ENCODE assay signal across 8 cellular contexts in the genomic region with DNA sequence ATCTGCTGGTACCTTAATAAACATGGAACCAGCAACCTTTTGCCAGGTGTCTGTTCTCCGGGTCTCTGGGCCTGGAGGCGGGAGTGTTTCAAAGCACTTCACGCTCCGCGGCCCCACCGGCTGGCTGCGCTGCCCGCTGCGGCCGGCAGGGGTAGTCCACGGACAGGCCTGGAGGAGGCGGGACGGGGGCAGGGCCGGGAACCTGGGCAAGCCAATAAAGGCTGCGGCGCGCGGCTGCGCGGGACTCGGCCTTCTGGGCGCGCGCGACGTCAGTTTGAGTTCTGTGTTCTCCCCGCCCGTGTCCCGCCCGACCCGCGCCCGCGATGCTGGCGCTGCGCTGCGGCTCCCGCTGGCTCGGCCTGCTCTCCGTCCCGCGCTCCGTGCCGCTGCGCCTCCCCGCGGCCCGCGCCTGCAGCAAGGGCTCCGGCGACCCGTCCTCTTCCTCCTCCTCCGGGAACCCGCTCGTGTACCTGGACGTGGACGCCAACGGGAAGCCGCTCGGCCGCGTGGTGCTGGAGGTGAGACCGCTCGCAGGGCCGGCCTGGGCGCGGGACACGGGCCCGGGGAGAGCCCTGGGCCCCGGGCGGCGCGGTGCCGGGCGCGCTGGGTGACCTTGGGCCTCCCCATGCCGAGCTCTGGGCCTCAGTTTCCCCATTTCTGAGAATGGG. TPM values are rescaled to one million over a fixed set of nuclear protein-coding genes. Genes with fewer than 3 reads are reported as not detected.
DNase-seq lines count a peak whose midpoint lies in the region; ATAC-seq and TF ChIP-seq lines count a peak whose summit lies in the region.

PPIF (plus strand) TSS at position 244 of the 668 bp plus-strand sequence; CDS start at position 324, 80 bp downstream.

- peak within 1 kb of the TSS; percentile 83 for H3K4me3 ChIP-seq in hepatocyte

- H3K27me3 ChIP-seq in hepatocyte: no peaks in the 10 kb centered on the region

- H3K9me3 ChIP-seq in hepatocyte (ENCODE audit: low read depth): no peaks in the 10 kb centered on the region

- H3K27ac ChIP-seq in hepatocyte: peak within 1 kb of the TSS; percentile 78

- peak; percentile 84 for TF ChIP-seq CTCF in hepatocyte (IDR thresholded peaks at IDR 0.05; ENCODE audit: poor library complexity)

- no peaks in the 10 kb centered on the region for H3K36me3 ChIP-seq in hepatocyte (replicated peaks; ENCODE audit: insufficient read depth, low read depth)

- WGBS in hepatocyte (ENCODE audit: low lambda C conversion rate, missing lambda C conversion rate): 3% methylated on average over 40 of the region's 77 CpGs

- ATAC-seq in GM18505 (IDR thresholded peaks at IDR 0.05; ENCODE audit: unreplicated experiment) (peak; percentile 84), HG02885 (IDR thresholded peaks at IDR 0.05; ENCODE audit: poor library complexity, unreplicated experiment) (peak; percentile 84)

- peaks cover 22% of the 10 kb centered on the region for H3K4me1 ChIP-seq in hepatocyte (ENCODE audit: insufficient read depth)

- H4K20me1 ChIP-seq in hepatocyte (ENCODE audit: insufficient read depth, poor library complexity, severe bottlenecking): peaks cover 4% of the 10 kb centered on the region

- H3K4me2 ChIP-seq in hepatocyte: peak within 1 kb of the TSS; percentile 93

- DNase-seq in NCI-H1694 (lab: John Stamatoyannopoulos, UW): peak; percentile 47
- DNase-seq in T1000 (lab: John Stamatoyannopoulos, UW): peak; percentile 91
- DNase-seq in astrocyte of the hippocampus (ENCODE audit: low read depth, low spot score): peak; percentile 98
- peak; percentile 97 for DNase-seq in hepatocyte (ENCODE audit: low spot score)
- DNase-seq in retina: peak; percentile 96
- no peak for DNase-seq in OCI-M2 (lab: John Stamatoyannopoulos, UW; ENCODE audit: unreplicated experiment)

- H3K79me2 ChIP-seq in hepatocyte: peaks cover 22% of the 10 kb centered on the region

- H2AFZ ChIP-seq in hepatocyte: peak within 1 kb of the TSS; percentile 79

- H3K9me2 ChIP-seq in hepatocyte (replicated peaks; ENCODE audit: insufficient read depth): no peaks in the 10 kb centered on the region

- peak; percentile 93 for TF ChIP-seq POLR2A in GM18505 (IDR thresholded peaks at IDR 0.05; ENCODE audit: borderline replicate concordance, extremely low read depth, insufficient read depth, insufficient read length)

RNA-seq across cellular contexts. Expression of gene PPIF, which starts in this region (rescaled TPM):
- 64.3 and 79.4 TPM in 2 replicates for total RNA-seq in hepatocyte
- polyA plus RNA-seq in hepatocyte: 69.7 and 70.3 TPM in 2 replicates
